ENCODE assay signal across 11 cellular contexts in genomic region chr11:95487391-95487790, GRCh38.
DNase-seq lines count a peak whose midpoint lies in the region; ATAC-seq and TF ChIP-seq lines count a peak whose summit lies in the region.
"Had no signal": no experiment of that assay in that cellular context is flagged by ENCODE, and none has a peak within 500 bp of the region (broad histone marks: within the 10 kb centered on the region; RNA-seq: fewer than 3 reads in every experiment).

No MANE protein-coding gene starts in this region.

- peak; percentile 70 to 95 for ATAC-seq in activated T-cell treated with anti-CD3 and anti-CD28 coated beads, Interleukin-2, amount 50 U/mL, for 4 hours
- peak; percentile 100 for ATAC-seq in GM21528 (IDR thresholded peaks at IDR 0.05; ENCODE audit: low FRiP score, unreplicated experiment)
- ATAC-seq in HG03342 (IDR thresholded peaks at IDR 0.05; ENCODE audit: unreplicated experiment), result peak; percentile 100

- no peak for DNase-seq in activated T-cell treated with anti-CD3 and anti-CD28 coated beads, Interleukin-2, amount 50 U/mL, for 4 hours
- no peak for DNase-seq in activated T-cell treated with anti-CD3 and anti-CD28 coated beads, Interleukin-2, amount 50 U/mL, for 24 hours
- peak; percentile 37 for DNase-seq in mesendoderm
- no peak for DNase-seq in NCI-H187 treated with DMSO at 0.1 percent for 48 hours (lab: John Stamatoyannopoulos, UW)
- DNase-seq in NOMO-1 treated with DMSO at 0.1 percent for 48 hours (lab: John Stamatoyannopoulos, UW; ENCODE audit: unreplicated experiment), result no peak
- no peak for DNase-seq in testis
- DNase-seq: NCI-H82, stomach had no signal

- H4K8ac ChIP-seq in mesendoderm (ENCODE audit: low read depth, low read length), result no peak overlapping the region

- no peak overlapping the region for H2BK5ac ChIP-seq in mesendoderm (ENCODE audit: low read length)

- no peak overlapping the region for H2BK15ac ChIP-seq in mesendoderm (replicated peaks; ENCODE audit: low read depth)

- H3K23ac ChIP-seq in mesendoderm (ENCODE audit: low read length), result no peak overlapping the region

- intact Hi-C loops in testis (cut with DNase I; ENCODE audit: low total_unique reads), result no loop called here

- H3K9ac ChIP-seq in mesendoderm (ENCODE audit: low read length), result no peak overlapping the region

- H3K9me3 Mint-ChIP-seq in activated T-cell treated with anti-CD3 and anti-CD28 coated beads, Interleukin-2, amount 50 U/mL, for 4 hours, result peaks cover 7% of the 10 kb centered on the region
- H3K9me3 Mint-ChIP-seq in activated T-cell treated with anti-CD3 and anti-CD28 coated beads, Interleukin-2, amount 50 U/mL, for 24 hours, result peaks cover 4% of the 10 kb centered on the region

- H3K4me1 Mint-ChIP-seq in activated T-cell treated with anti-CD3 and anti-CD28 coated beads, Interleukin-2, amount 50 U/mL, for 4 hours (ENCODE audit: low read depth), result peaks cover 3% of the 10 kb centered on the region
- H3K4me1 Mint-ChIP-seq in activated T-cell treated with anti-CD3 and anti-CD28 coated beads, Interleukin-2, amount 50 U/mL, for 24 hours (ENCODE audit: low read depth), result peaks cover 7% of the 10 kb centered on the region

- H3K4me3 ChIP-seq in mesendoderm (ENCODE audit: low read length) (no peak overlapping the region), testis (no peak overlapping the region)
- H3K4me3 ChIP-seq: stomach had no signal

- H4K5ac ChIP-seq in mesendoderm (ENCODE audit: low read length), result no peak overlapping the region

- no peak for TF ChIP-seq POLR2A in testis (IDR thresholded peaks at IDR 0.05)

- H3K4me2 ChIP-seq in mesendoderm (ENCODE audit: low read length), result no peak overlapping the region

- H3K27me3 Mint-ChIP-seq in activated T-cell treated with anti-CD3 and anti-CD28 coated beads, Interleukin-2, amount 50 U/mL, for 4 hours (ENCODE audit: low read depth), result no peaks in the 10 kb centered on the region
- H3K27me3 Mint-ChIP-seq in activated T-cell treated with anti-CD3 and anti-CD28 coated beads, Interleukin-2, amount 50 U/mL, for 24 hours, result no peaks in the 10 kb centered on the region

- H3K27me3 ChIP-seq in mesendoderm (ENCODE audit: insufficient read depth, low read length, poor library complexity) (no peaks in the 10 kb centered on the region), testis (no peaks in the 10 kb centered on the region)
- H3K27me3 ChIP-seq: stomach had no signal

- H3K27ac ChIP-seq in mesendoderm (ENCODE audit: low read depth, low read length) (no peak overlapping the region), testis (no peak overlapping the region)
- H3K27ac ChIP-seq: stomach had no signal

- no peak overlapping the region for H2AK5ac ChIP-seq in mesendoderm (ENCODE audit: low read length)

- TF ChIP-seq CTCF in testis (IDR thresholded peaks at IDR 0.05), result no peak

- H3K9me3 ChIP-seq in testis, result no peaks in the 10 kb centered on the region

- no peak overlapping the region for H2BK120ac ChIP-seq in mesendoderm (ENCODE audit: low read depth, low read length)

- no peak overlapping the region for H3K56ac ChIP-seq in mesendoderm (ENCODE audit: low read length)

- no peaks in the 10 kb centered on the region for H3K36me3 Mint-ChIP-seq in activated T-cell treated with anti-CD3 and anti-CD28 coated beads, Interleukin-2, amount 50 U/mL, for 4 hours (ENCODE audit: insufficient read depth)
- H3K36me3 Mint-ChIP-seq in activated T-cell treated with anti-CD3 and anti-CD28 coated beads, Interleukin-2, amount 50 U/mL, for 24 hours (ENCODE audit: low read depth), result no peaks in the 10 kb centered on the region

- no CpG with 5 or more reads among the region's 2 CpGs for WGBS in mesendoderm (ENCODE audit: extremely low coverage, insufficient coverage, low lambda C conversion rate)
- 70 to 97% methylated on average over 2 of the region's 2 CpGs for WGBS in testis, 2 donors

- H3K4me1 ChIP-seq in mesendoderm (ENCODE audit: control insufficient read depth, low read depth, low read length), result no peaks in the 10 kb centered on the region
- H3K4me1 ChIP-seq in testis, result no peaks in the 10 kb centered on the region
- H3K4me1 ChIP-seq: stomach had no signal

- H3K36me3 ChIP-seq in mesendoderm (ENCODE audit: control insufficient read depth, insufficient read depth, low read length) (no peaks in the 10 kb centered on the region), testis (ENCODE audit: low read depth, missing control alignments) (no peaks in the 10 kb centered on the region)
- H3K36me3 ChIP-seq: stomach had no signal

- H3K79me1 ChIP-seq in mesendoderm (ENCODE audit: low read length), result no peaks in the 10 kb centered on the region

- H3K27ac Mint-ChIP-seq in activated T-cell treated with anti-CD3 and anti-CD28 coated beads, Interleukin-2, amount 50 U/mL, for 24 hours, result no peak overlapping the region

- no peaks in the 10 kb centered on the region for H3K79me2 ChIP-seq in mesendoderm (ENCODE audit: control insufficient read depth, insufficient read depth, low read length)

- H3K4ac ChIP-seq in mesendoderm (ENCODE audit: low read depth, low read length), result no peak overlapping the region

- H3K4me3 Mint-ChIP-seq in activated T-cell treated with anti-CD3 and anti-CD28 coated beads, Interleukin-2, amount 50 U/mL, for 4 hours, result no peak overlapping the region
- no peak overlapping the region for H3K4me3 Mint-ChIP-seq in activated T-cell treated with anti-CD3 and anti-CD28 coated beads, Interleukin-2, amount 50 U/mL, for 24 hours
- H3K4me3 Mint-ChIP-seq: neural crest cell had no signal

- no peak overlapping the region for H3K18ac ChIP-seq in mesendoderm (ENCODE audit: low read length)
